9 cellular contexts compared by ENCODE assay signal in the genomic region with DNA sequence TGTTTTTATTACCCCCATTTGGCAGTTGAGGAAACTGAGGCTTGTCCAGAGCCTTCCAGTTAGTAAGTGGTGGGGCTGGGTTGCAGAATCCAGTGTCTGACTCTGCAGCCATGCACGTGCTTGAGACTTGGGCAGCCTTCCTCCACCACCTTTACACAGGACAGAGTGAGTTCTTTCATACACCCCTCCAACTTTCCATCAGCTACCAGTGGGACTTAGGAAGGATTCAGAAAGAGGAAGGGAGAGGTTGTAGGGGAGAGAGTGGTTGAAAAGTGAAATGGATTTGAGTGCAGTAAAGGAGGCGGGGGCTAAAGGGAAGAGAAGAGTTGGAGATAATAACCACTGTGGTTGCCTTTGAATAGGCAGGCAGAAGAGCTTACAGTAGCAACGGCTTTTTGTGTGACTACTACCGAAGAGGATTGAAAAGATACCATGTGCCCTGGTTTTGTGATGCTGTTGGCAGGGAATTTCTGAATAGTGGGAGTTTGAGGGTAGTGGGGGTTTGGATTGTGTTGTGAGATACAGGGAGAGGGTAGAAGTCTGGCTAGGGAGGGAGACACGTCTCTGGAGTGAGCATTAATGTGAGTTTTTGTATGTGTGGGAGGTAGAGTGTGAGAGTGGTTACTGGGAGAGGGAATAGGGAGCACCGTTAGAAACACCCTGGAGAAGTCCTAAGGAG. TPM values are rescaled to one million over a fixed set of nuclear protein-coding genes. Genes with fewer than 3 reads are reported as not detected.
DNase-seq lines count a peak whose midpoint lies in the region; ATAC-seq and TF ChIP-seq lines count a peak whose summit lies in the region.
"Had no signal": no experiment of that assay in that cellular context is flagged by ENCODE, and none has a peak within 500 bp of the region (broad histone marks: within the 10 kb centered on the region; RNA-seq: fewer than 3 reads in every experiment).

No MANE protein-coding gene starts in this region.

- TF ChIP-seq EP300 in upper lobe of left lung (IDR thresholded peaks at IDR 0.05): no peak

- H3K4me3 ChIP-seq in SJCRH30 (peak overlapping the region; percentile 84), iPS-18c (ENCODE audit: insufficient read depth, low read depth, low read length) (peak overlapping the region; percentile 58; the same call in 1 of the 2 replicates), upper lobe of left lung (peak overlapping the region in 3 of 4 donors; percentile 62 to 99 (median 90))

- DNase-seq in SKM-1 treated with dmso at 0.1 percent for 144 hours (lab: John Stamatoyannopoulos, UW; ENCODE audit: unreplicated experiment): peak; percentile 27
- DNase-seq in SKM-1 (lab: John Stamatoyannopoulos, UW; ENCODE audit: unreplicated experiment): no peak
- DNase-seq in SJCRH30: no peak
- no peak for DNase-seq in upper lobe of left lung
- DNase-seq in posterior vena cava (ENCODE audit: low spot score): no peak
- no peak for DNase-seq in A172 (ENCODE audit: low spot score)
- DNase-seq: activated T-cell treated with anti-CD3 and anti-CD28 coated beads, Interleukin-2, amount 50 U/mL, for 72 hours had no signal

- no peaks in the 10 kb centered on the region for H3K9me3 ChIP-seq in SJCRH30 (replicated peaks)
- no peaks in the 10 kb centered on the region for H3K9me3 ChIP-seq in iPS-18c (ENCODE audit: control insufficient read depth, insufficient read depth, low read length)
- H3K9me3 ChIP-seq in upper lobe of left lung: no peaks in the 10 kb centered on the region

- H3K36me3 ChIP-seq in SJCRH30 (no peaks in the 10 kb centered on the region), upper lobe of left lung (no peaks in the 10 kb centered on the region)

- no peak overlapping the region for H3K27ac ChIP-seq in SJCRH30
- no peak overlapping the region for H3K27ac ChIP-seq in upper lobe of left lung

- H3K27me3 ChIP-seq in SJCRH30: no peaks in the 10 kb centered on the region
- H3K27me3 ChIP-seq in upper lobe of left lung: no peaks in the 10 kb centered on the region

- no peak for TF ChIP-seq POLR2A in upper lobe of left lung (IDR thresholded peaks at IDR 0.05)

- WGBS in upper lobe of left lung, 2 donors: 21 to 22% methylated on average over 6 of the region's 6 CpGs

- intact Hi-C loops in posterior vena cava (cut with DNase I): no loop called here

- ATAC-seq in upper lobe of left lung (ENCODE audit: low FRiP score in 2 of 2): no peak
- ATAC-seq in GM19455 (IDR thresholded peaks at IDR 0.05; ENCODE audit: unreplicated experiment): no peak
- ATAC-seq: activated T-cell treated with anti-CD3 and anti-CD28 coated beads, Interleukin-2, amount 50 U/mL, for 72 hours had no signal

- H3K4me1 ChIP-seq in SJCRH30 (no peaks in the 10 kb centered on the region), upper lobe of left lung (peaks cover 20 to 59% (median 46%) of the 10 kb centered on the region in 4 donors)

- no peak for TF ChIP-seq CTCF in upper lobe of left lung (IDR thresholded peaks at IDR 0.05)

RNA-seq across cellular contexts. Expression of a gene that starts 1.7 kb away (rescaled TPM):
- 12.6 and 15.0 TPM in 2 replicates for total RNA-seq in SJCRH30 (2014; rRNA removed; shearing (Covaris generic))
- total RNA-seq in upper lobe of left lung (10 to 100 TPM; 23.3 to 72.3 (median 28.5) TPM), posterior vena cava (10 to 100 TPM; 27.0 to 27.8 TPM)
- 19.3 and 21.8 TPM in 2 replicates for total RNA-seq in A172 (2014; rRNA removed; shearing (Covaris generic))

RNA-seq across cellular contexts. Expression of a gene that starts 48.1 kb away (rescaled TPM):
- 0.67 and 1.3 TPM in 2 replicates for total RNA-seq in SJCRH30 (2014; rRNA removed; shearing (Covaris generic))
- total RNA-seq in upper lobe of left lung: 10 to 100 TPM in 3 of 6 donors, 1 to 10 TPM in 3; 2.1 to 17.3 (median 10.4) TPM
- total RNA-seq in posterior vena cava: 1 to 10 TPM; 2.1 to 3.4 TPM
- 15.2 and 15.9 TPM in 2 replicates for total RNA-seq in A172 (2014; rRNA removed; shearing (Covaris generic))
